In genomic region chr16:83969771-83970429, GRCh38 we compare ENCODE assay signal across 19 cellular contexts. TPM values are rescaled to one million over a fixed set of nuclear protein-coding genes. Genes with fewer than 3 reads are reported as not detected.
A peak's percentile ranks its signal among the peaks of the same experiment; 100 is the strongest.
DNase-seq lines count a peak whose midpoint lies in the region; ATAC-seq, FAIRE-seq and TF ChIP-seq lines count a peak whose summit lies in the region.
"Had no signal": no experiment of that assay in that cellular context is flagged by ENCODE, and none has a peak within 500 bp of the region (broad histone marks: within the 10 kb centered on the region; RNA-seq: fewer than 3 reads in every experiment).

No MANE protein-coding gene starts in this region.

- H3K27ac ChIP-seq in K562 (ENCODE audit: extremely low read depth, low read depth, low read length) (no peak overlapping the region), lower lobe of right lung (no peak overlapping the region), ascending aorta (no peak overlapping the region)
- H3K27ac ChIP-seq: esophagus muscularis mucosa, HL-60, KMS-11 had no signal

- in situ Hi-C loops in K562 (cut with MboI) = loop anchor here (10.0 kb wide), 1 partner anchor 75 kb away; the partner anchor contains the start of gene SLC38A8

- no peak overlapping the region for H3K9ac ChIP-seq in K562 (ENCODE audit: insufficient read depth in 1 of 2, low read depth in 2 of 2, low read length in 2 of 2)
- H3K9ac ChIP-seq: KMS-11 had no signal

- WGBS in K562 (ENCODE audit: insufficient coverage, low coverage, missing lambda C conversion rate) = 25% methylated on average over 18 of the region's 18 CpGs

- CTCF ChIA-PET in K562 (lab: Yijun Ruan, JAX; ENCODE audit: low intra/inter-chr PET ratio) = interaction anchor here (1.6 to 3.5 kb wide), 2 partner anchors 96 kb away, joined by 4 to 37 read pairs; no protein-coding TSS in a partner anchor

- H3K4me1 Mint-ChIP-seq in activated naive CD8-positive, alpha-beta T cell treated with anti-CD3 and anti-CD28 coated beads, Interleukin-2, amount 10 ng/mL, durations not matched to agents 7 days and 5 days = peaks cover 2% of the 10 kb centered on the region
- peaks cover 5% of the 10 kb centered on the region for H3K4me1 Mint-ChIP-seq in activated naive CD8-positive, alpha-beta T cell treated with anti-CD3 and anti-CD28 coated beads, Interleukin-2, amount 50 U/mL, for 24 hours
- peaks cover 7% of the 10 kb centered on the region for H3K4me1 Mint-ChIP-seq in stimulated activated memory B cell treated with anti-CD40 and anti-IgM and Interleukin-4, amounts not matched to agents 10 μg/mL and 1 μg/mL and 100 μg/mL, for 72 hours

- no peak overlapping the region for H2AFZ ChIP-seq in K562 (ENCODE audit: low read depth, low read length)

- DNase-seq in activated naive CD8-positive, alpha-beta T cell treated with anti-CD3 and anti-CD28 coated beads, Interleukin-2, amount 10 ng/mL, durations not matched to agents 7 days and 5 days = no peak
- no peak for DNase-seq in activated naive CD8-positive, alpha-beta T cell treated with anti-CD3 and anti-CD28 coated beads, Interleukin-2, amount 50 U/mL, for 24 hours
- DNase-seq in K562 (ENCODE audit: extremely low read depth in 1 of 4, low spot score in 3 of 4) (no peak), lower lobe of right lung (peak; percentile 39), ascending aorta (ENCODE audit: low spot score in 2 of 2) (no peak), frontal cortex (ENCODE audit: low spot score in 2 of 2) (no peak)
- DNase-seq: ACHN; activated CD8-positive, alpha-beta memory T cell treated with anti-CD3 and anti-CD28 coated beads for 24 hours; CD8-positive, alpha-beta T cell; dermis blood vessel endothelial cell; NCI-H1092 treated with DMSO at 0.1 percent for 48 hours; T-helper 2 cell had no signal

- H3K4me3 Mint-ChIP-seq in activated naive CD8-positive, alpha-beta T cell treated with anti-CD3 and anti-CD28 coated beads, Interleukin-2, amount 10 ng/mL, durations not matched to agents 7 days and 5 days = peak overlapping the region; percentile 8
- H3K4me3 Mint-ChIP-seq in activated naive CD8-positive, alpha-beta T cell treated with anti-CD3 and anti-CD28 coated beads, Interleukin-2, amount 50 U/mL, for 24 hours = no peak overlapping the region
- H3K4me3 Mint-ChIP-seq in stimulated activated memory B cell treated with anti-CD40 and anti-IgM and Interleukin-4, amounts not matched to agents 10 μg/mL and 1 μg/mL and 100 μg/mL, for 72 hours = peak overlapping the region; percentile 29
- H3K4me3 Mint-ChIP-seq: CD8-positive, alpha-beta T cell had no signal

- no peak for TF ChIP-seq EP300 in K562 (IDR thresholded peaks at IDR 0.05; ENCODE audit: low read length)

- H3K9me1 ChIP-seq in K562 (ENCODE audit: control insufficient read depth, insufficient read depth, low read length) = no peaks in the 10 kb centered on the region

- intact Hi-C loops in K562 (cut with micrococcal nuclease) (no loop called here), lower lobe of right lung (cut with DNase I) (no loop called here), ascending aorta (cut with DNase I) (no loop called here)

- H3K79me2 ChIP-seq in K562 (ENCODE audit: control insufficient read depth, insufficient read depth, low read length) = no peaks in the 10 kb centered on the region

- peaks cover 15% of the 10 kb centered on the region; the same call in 1 of the 2 replicates for H4K20me1 ChIP-seq in K562 (replicated peaks; ENCODE audit: control insufficient read depth, insufficient read depth, low read length)

- H3K9me3 ChIP-seq in K562 (replicated peaks; ENCODE audit: control insufficient read depth, insufficient read depth, low read depth, low read length) (no peaks in the 10 kb centered on the region), lower lobe of right lung (no peaks in the 10 kb centered on the region), ascending aorta (no peaks in the 10 kb centered on the region)
- H3K9me3 ChIP-seq: esophagus muscularis mucosa had no signal

- H3K27me3 Mint-ChIP-seq in activated naive CD8-positive, alpha-beta T cell treated with anti-CD3 and anti-CD28 coated beads, Interleukin-2, amount 10 ng/mL, durations not matched to agents 7 days and 5 days = peaks cover 21% of the 10 kb centered on the region
- H3K27me3 Mint-ChIP-seq in activated naive CD8-positive, alpha-beta T cell treated with anti-CD3 and anti-CD28 coated beads, Interleukin-2, amount 50 U/mL, for 24 hours = peaks cover 26% of the 10 kb centered on the region
- H3K27me3 Mint-ChIP-seq in stimulated activated memory B cell treated with anti-CD40 and anti-IgM and Interleukin-4, amounts not matched to agents 10 μg/mL and 1 μg/mL and 100 μg/mL, for 72 hours = peaks cover 48% of the 10 kb centered on the region

- POLR2A ChIA-PET in activated naive CD8-positive, alpha-beta T cell treated with anti-CD3 and anti-CD28 coated beads, Interleukin-2, amount 10 ng/mL, durations not matched to agents 7 days and 5 days (lab: Charles Lee) = no interaction called here
- POLR2A ChIA-PET in K562 (lab: Yijun Ruan, JAX) = interaction anchor here (1.3 kb wide), 1 partner anchor 17 kb away, joined by 3 read pairs; the partner anchor contains the start of gene OSGIN1

- BruUV-seq in K562 (replicated peaks; lab: Mats Ljungman, UMichigan) = no TSS peak

- H3K4me3 ChIP-seq in K562 = no peak overlapping the region
- H3K4me3 ChIP-seq in lower lobe of right lung = no peak overlapping the region
- no peak overlapping the region for H3K4me3 ChIP-seq in ascending aorta
- H3K4me3 ChIP-seq: esophagus muscularis mucosa had no signal

- no peaks in the 10 kb centered on the region for H3K36me3 ChIP-seq in K562 (ENCODE audit: control insufficient read depth, insufficient read depth, low read length)
- H3K36me3 ChIP-seq in lower lobe of right lung = peaks cover 7% of the 10 kb centered on the region
- peaks cover 8 to 12% of the 10 kb centered on the region in 2 donors for H3K36me3 ChIP-seq in ascending aorta

- no peaks in the 10 kb centered on the region for H3K9me3 Mint-ChIP-seq in activated naive CD8-positive, alpha-beta T cell treated with anti-CD3 and anti-CD28 coated beads, Interleukin-2, amount 10 ng/mL, durations not matched to agents 7 days and 5 days
- H3K9me3 Mint-ChIP-seq in activated naive CD8-positive, alpha-beta T cell treated with anti-CD3 and anti-CD28 coated beads, Interleukin-2, amount 50 U/mL, for 24 hours = no peaks in the 10 kb centered on the region
- H3K9me3 Mint-ChIP-seq in stimulated activated memory B cell treated with anti-CD40 and anti-IgM and Interleukin-4, amounts not matched to agents 10 μg/mL and 1 μg/mL and 100 μg/mL, for 72 hours = peaks cover 3% of the 10 kb centered on the region
- H3K9me3 Mint-ChIP-seq: CD8-positive, alpha-beta T cell; stimulated activated naive CD8-positive, alpha-beta T cell treated with anti-CD3 and anti-CD28 coated beads, Interleukin-15, Interleukin-2, amounts not matched to agents 100 ng/mL and 50 ng/mL, for 24 hours had no signal

- no peak overlapping the region for H3K4me2 ChIP-seq in K562 (ENCODE audit: insufficient read depth, low read length)
- H3K4me2 ChIP-seq: KMS-11 had no signal

- no peak for ATAC-seq in activated naive CD8-positive, alpha-beta T cell treated with anti-CD3 and anti-CD28 coated beads, Interleukin-2, amount 10 ng/mL, durations not matched to agents 7 days and 5 days (ENCODE audit: low read depth)
- ATAC-seq in activated naive CD8-positive, alpha-beta T cell treated with anti-CD3 and anti-CD28 coated beads, Interleukin-2, amount 50 U/mL, for 24 hours = no peak
- ATAC-seq in K562 = no peak
- ATAC-seq in lower lobe of right lung = no peak
- ATAC-seq in stimulated activated memory B cell treated with anti-CD40 and anti-IgM and Interleukin-4, amounts not matched to agents 10 μg/mL and 1 μg/mL and 100 μg/mL, for 72 hours = no peak
- ATAC-seq in HG02885 (IDR thresholded peaks at IDR 0.05; ENCODE audit: poor library complexity, unreplicated experiment) = no peak
- ATAC-seq: CD8-positive, alpha-beta T cell had no signal

- H3K27ac Mint-ChIP-seq in activated naive CD8-positive, alpha-beta T cell treated with anti-CD3 and anti-CD28 coated beads, Interleukin-2, amount 10 ng/mL, durations not matched to agents 7 days and 5 days = no peak overlapping the region
- no peak overlapping the region for H3K27ac Mint-ChIP-seq in activated naive CD8-positive, alpha-beta T cell treated with anti-CD3 and anti-CD28 coated beads, Interleukin-2, amount 50 U/mL, for 24 hours
- H3K27ac Mint-ChIP-seq in stimulated activated memory B cell treated with anti-CD40 and anti-IgM and Interleukin-4, amounts not matched to agents 10 μg/mL and 1 μg/mL and 100 μg/mL, for 72 hours = no peak overlapping the region
- H3K27ac Mint-ChIP-seq: CD8-positive, alpha-beta T cell; stimulated activated naive CD8-positive, alpha-beta T cell treated with anti-CD3 and anti-CD28 coated beads, Interleukin-15, Interleukin-2, amounts not matched to agents 100 ng/mL and 50 ng/mL, for 24 hours had no signal

- no peak for TF ChIP-seq RAD21 in K562 (CRISPR knock-in tag; conservative IDR thresholded peaks at IDR 0.05 in 1 of 2, IDR thresholded peaks at IDR 0.05 in 1 of 2)

- no peak for TF ChIP-seq POLR2A in K562 (conservative IDR thresholded peaks at IDR 0.05)

- H3K27me3 ChIP-seq in K562 (ENCODE audit: control insufficient read depth in 2 of 2, insufficient read depth in 2 of 2, low read length in 2 of 2) = peaks cover 25 to 53% of the 10 kb centered on the region in 2 experiments; a peak in 4 of 5 replicates
- H3K27me3 ChIP-seq in lower lobe of right lung (ENCODE audit: low read depth) = peaks cover 13% of the 10 kb centered on the region
- H3K27me3 ChIP-seq in ascending aorta = peaks cover 5% of the 10 kb centered on the region

- FAIRE-seq in K562 (lab: Jason Lieb, UNC) (no peak), frontal cortex (lab: Jason Lieb, UNC) (no peak)
- FAIRE-seq: astrocyte had no signal

- peaks cover 0 to 38% of the 10 kb centered on the region in 2 experiments; a peak in 1 of 5 replicates for H3K4me1 ChIP-seq in K562 (replicated peaks in 1 of 2; ENCODE audit: control insufficient read depth in 2 of 2, insufficient read depth in 2 of 2, low read length in 2 of 2)
- H3K4me1 ChIP-seq in lower lobe of right lung = no peaks in the 10 kb centered on the region
- peaks cover 0 to 3% of the 10 kb centered on the region in 2 donors for H3K4me1 ChIP-seq in ascending aorta

- H3K36me3 Mint-ChIP-seq in activated naive CD8-positive, alpha-beta T cell treated with anti-CD3 and anti-CD28 coated beads, Interleukin-2, amount 10 ng/mL, durations not matched to agents 7 days and 5 days = no peaks in the 10 kb centered on the region
- no peaks in the 10 kb centered on the region for H3K36me3 Mint-ChIP-seq in activated naive CD8-positive, alpha-beta T cell treated with anti-CD3 and anti-CD28 coated beads, Interleukin-2, amount 50 U/mL, for 24 hours (ENCODE audit: low read depth)
- no peaks in the 10 kb centered on the region for H3K36me3 Mint-ChIP-seq in stimulated activated memory B cell treated with anti-CD40 and anti-IgM and Interleukin-4, amounts not matched to agents 10 μg/mL and 1 μg/mL and 100 μg/mL, for 72 hours
- H3K36me3 Mint-ChIP-seq: CD8-positive, alpha-beta T cell had no signal

- TF ChIP-seq CTCF in K562 (IDR thresholded peaks at IDR 0.05 in 2 of 3, conservative IDR thresholded peaks at IDR 0.05 in 1 of 3; ENCODE audit: insufficient read depth in 2 of 3, low read depth in 1 of 3, low read length in 3 of 3) (no peak), lower lobe of right lung (IDR thresholded peaks at IDR 0.05) (no peak), ascending aorta (IDR thresholded peaks at IDR 0.05) (no peak)

RNA-seq across cellular contexts. Expression of gene NECAB2, which starts 1.9 kb away (rescaled TPM):
- not detected for total RNA-seq in activated naive CD8-positive, alpha-beta T cell treated with anti-CD3 and anti-CD28 coated beads, Interleukin-2, amount 10 ng/mL, durations not matched to agents 7 days and 5 days
- total RNA-seq in K562 (2011; cell fraction: chromatin; rRNA removed; ENCODE audit: low replicate concordance) = 0.51 and 1.2 TPM in 2 replicates
- total RNA-seq in K562 (2011; cell fraction: nucleolus; rRNA removed) = 0.39 and 0.83 TPM in 2 replicates
- total RNA-seq in K562 (2011; cell fraction: nucleoplasm; rRNA removed) = not detected in 2 replicates
- not detected in 2 replicates for total RNA-seq in K562 (2014; rRNA removed)
- total RNA-seq in K562 (2014; rRNA removed; fragmentation: Illumina TruSeq; extraction: Trizol) = not detected in 2 replicates
- total RNA-seq in K562 (2015; rRNA removed; fragmentation: Illumina TruSeq; extraction: Trizol) = not detected in 2 replicates
- total RNA-seq in K562 (2021) = not detected in 2 replicates
- 0.09 and 0.28 TPM in 2 replicates for polyA plus RNA-seq in K562 (2011; rRNA removed)
- 0.07 and 0.16 TPM in 2 replicates for polyA plus RNA-seq in K562 (2011; cell fraction: cytosol; rRNA removed)
- 0.49 and 1.1 TPM in 2 replicates for polyA plus RNA-seq in K562 (2011; cell fraction: nucleus; rRNA removed)
- polyA plus RNA-seq in K562 (2012) = 0.05 and 0.28 TPM in 2 replicates
- polyA plus RNA-seq in K562 (2014; fragmentation: Illumina TruSeq; extraction: Trizol) = not detected in 2 replicates
- not detected for polyA plus RNA-seq in K562 (2014; fragmentation: Nextera tagmentation; extraction: Ambion mirVana)
- polyA plus RNA-seq in K562 (2014; rRNA removed) = 0.03 TPM in 1 of 2 replicates, not detected in the other
- polyA minus RNA-seq in K562 (2011; rRNA and poly(A)+ RNA removed) = not detected in 2 replicates
- not detected in 2 replicates for polyA minus RNA-seq in K562 (2011; cell fraction: cytosol; rRNA and poly(A)+ RNA removed)
- polyA minus RNA-seq in K562 (2011; cell fraction: nucleus; rRNA and poly(A)+ RNA removed) = 0.22 and 0.27 TPM in 2 replicates
- 0.44 TPM for total RNA-seq in lower lobe of right lung
- total RNA-seq in ascending aorta = not detected
- total RNA-seq in frontal cortex = 6.9 TPM
- total RNA-seq: CD8-positive, alpha-beta T cell; dermis blood vessel endothelial cell; esophagus muscularis mucosa had no signal

RNA-seq across cellular contexts. Expression of gene OSGIN1, which starts 16.9 kb away (rescaled TPM):
- 1 to 10 TPM in 1 of 2 experiments, under 1 TPM in 1; 0.85 to 1.1 TPM for total RNA-seq in activated naive CD8-positive, alpha-beta T cell treated with anti-CD3 and anti-CD28 coated beads, Interleukin-2, amount 10 ng/mL, durations not matched to agents 7 days and 5 days
- total RNA-seq in K562 (2011; cell fraction: chromatin; rRNA removed; ENCODE audit: low replicate concordance) = 14.7 and 21.6 TPM in 2 replicates
- total RNA-seq in K562 (2011; cell fraction: nucleolus; rRNA removed) = 13.6 and 14.8 TPM in 2 replicates
- 10.9 and 13.7 TPM in 2 replicates for total RNA-seq in K562 (2011; cell fraction: nucleoplasm; rRNA removed)
- 1.9 and 2.2 TPM in 2 replicates for total RNA-seq in K562 (2014; rRNA removed)
- 0.45 and 0.76 TPM in 2 replicates for total RNA-seq in K562 (2014; rRNA removed; fragmentation: Illumina TruSeq; extraction: Trizol)
- 1.6 and 1.8 TPM in 2 replicates for total RNA-seq in K562 (2015; rRNA removed; fragmentation: Illumina TruSeq; extraction: Trizol)
- 3.6 and 4.2 TPM in 2 replicates for total RNA-seq in K562 (2021)
- polyA plus RNA-seq in K562 (2011; rRNA removed) = 1.6 and 4.2 TPM in 2 replicates
- polyA plus RNA-seq in K562 (2011; cell fraction: cytosol; rRNA removed) = 4.9 and 9.7 TPM in 2 replicates
- polyA plus RNA-seq in K562 (2011; cell fraction: nucleus; rRNA removed) = 3.1 and 6.8 TPM in 2 replicates
- 4.0 and 5.5 TPM in 2 replicates for polyA plus RNA-seq in K562 (2012)
- 1.7 and 5.8 TPM in 2 replicates for polyA plus RNA-seq in K562 (2014; fragmentation: Illumina TruSeq; extraction: Trizol)
- polyA plus RNA-seq in K562 (2014; fragmentation: Nextera tagmentation; extraction: Ambion mirVana) = under 1 TPM; 0.03 to 0.04 TPM
- polyA plus RNA-seq in K562 (2014; rRNA removed) = 1.8 and 3.0 TPM in 2 replicates
- 0.91 and 1.2 TPM in 2 replicates for polyA minus RNA-seq in K562 (2011; rRNA and poly(A)+ RNA removed)
- polyA minus RNA-seq in K562 (2011; cell fraction: cytosol; rRNA and poly(A)+ RNA removed) = 2.9 and 4.9 TPM in 2 replicates
- polyA minus RNA-seq in K562 (2011; cell fraction: nucleus; rRNA and poly(A)+ RNA removed) = 3.5 and 6.9 TPM in 2 replicates
- total RNA-seq in lower lobe of right lung = 9.8 TPM
- 7.8 TPM for total RNA-seq in ascending aorta
- not detected for total RNA-seq in frontal cortex
